ENCODE assay signal across 8 cellular contexts in genomic region chr7:151519045-151519764, GRCh38. TPM values are rescaled to one million over a fixed set of nuclear protein-coding genes. Genes with fewer than 3 reads are reported as not detected.
DNase-seq lines count a peak whose midpoint lies in the region; ATAC-seq, FAIRE-seq and TF ChIP-seq lines count a peak whose summit lies in the region.
"Not testable (repeated sequence)": the region's sequence is repeated elsewhere in the genome, so short reads cannot be mapped to it uniquely, and the experiment has no call there.

No MANE protein-coding gene starts in this region.

- not testable (repeated sequence) for H3K18ac ChIP-seq in H1 (ENCODE audit: extremely low read depth, low read length)

- POLR2A ChIA-PET in H1 (lab: Charles Lee; ENCODE audit: partially characterized antibody) = interaction anchor here (0.6 to 6.3 kb wide), 9 partner anchors 13 to 272 kb away, joined by 3 to 42 read pairs (median 3); partner anchors contain the start of gene WDR86

- H3K36me3 ChIP-seq in OCI-LY3 (replicated peaks; ENCODE audit: low read depth, low read length) = peaks cover 12% of the 10 kb centered on the region
- not testable (repeated sequence) for H3K36me3 ChIP-seq in H1 (ENCODE audit: control insufficient read depth in 2 of 4, insufficient read depth in 4 of 4, low read length in 3 of 4); lung (ENCODE audit: control insufficient read depth in 2 of 2, insufficient read depth in 2 of 2, low read length in 2 of 2)

- not testable (repeated sequence) for H2BK15ac ChIP-seq in H1 (ENCODE audit: low read length)

- not testable (repeated sequence) for H4K91ac ChIP-seq in H1 (replicated peaks; ENCODE audit: insufficient read length, low read length)

- TF ChIP-seq POLR2A in H1 (IDR thresholded peaks at IDR 0.05; ENCODE audit: control extremely low read depth in 1 of 2, low read depth in 2 of 2, low read length in 2 of 2) = peak in 1 of 2 experiments; percentile 57; a peak in 2 of 3 replicates

- ATAC-seq in GM19035 (IDR thresholded peaks at IDR 0.05; ENCODE audit: unreplicated experiment) (peak; percentile 56), HG03066 (IDR thresholded peaks at IDR 0.05; ENCODE audit: low read depth, unreplicated experiment) (peak; percentile 38), lung (ENCODE audit: insufficient read depth, low FRiP score) (peak; percentile 79)

- not testable (repeated sequence) for H2AK5ac ChIP-seq in H1 (ENCODE audit: low read depth, low read length)

- H3K79me2 ChIP-seq in OCI-LY3 (ENCODE audit: low read length) (peaks cover 55% of the 10 kb centered on the region), H1 (ENCODE audit: control insufficient read depth in 1 of 2, insufficient read depth in 2 of 2, low read length in 2 of 2) (peaks cover 41 to 48% of the 10 kb centered on the region in 2 experiments)

- TF ChIP-seq CTCF in OCI-LY3 (IDR thresholded peaks at IDR 0.05; ENCODE audit: low read depth, low read length); H1 (IDR thresholded peaks at IDR 0.05; ENCODE audit: control extremely low read depth in 1 of 3, insufficient read depth in 1 of 3, low read depth in 1 of 3, low read length in 3 of 3); lung (IDR thresholded peaks at IDR 0.05; ENCODE audit: control extremely low read depth, extremely low read depth): not testable (repeated sequence)

- H2BK5ac ChIP-seq in H1 (ENCODE audit: low read depth, low read length) = not testable (repeated sequence)

- H3K79me1 ChIP-seq in H1 (ENCODE audit: low read depth, low read length) = not testable (repeated sequence)

- 0% methylated on average over 27 of the region's 113 CpGs; no CpG with 5 or more reads in 1 of the 2 experiments for WGBS in H1 (ENCODE audit: extremely low coverage in 1 of 2, insufficient coverage in 1 of 2, insufficient read length in 1 of 2, insufficient replicate concordance in 2 of 2, low coverage in 1 of 2, low lambda C conversion rate in 2 of 2, missing lambda C conversion rate in 1 of 2), 2 experiments
- WGBS in lung, 2 donors = 0 to 1% methylated on average over 62 to 109 of the region's 113 CpGs

- not testable (repeated sequence) for H3K4ac ChIP-seq in H1 (replicated peaks; ENCODE audit: insufficient read length, low read depth, low read length)

- CTCF ChIA-PET in H1 (lab: Charles Lee; ENCODE audit: partially characterized antibody) = not testable (repeated sequence)

- H2BK12ac ChIP-seq in H1 (ENCODE audit: low read depth, low read length) = not testable (repeated sequence)

- peak overlapping the region; percentile 89 for H3K9ac ChIP-seq in OCI-LY3 (ENCODE audit: low read length)
- peak overlapping the region; percentile 93 to 99 (median 97) for H3K9ac ChIP-seq in H1 (replicated peaks in 1 of 4; ENCODE audit: extremely low read depth in 1 of 4, low read depth in 3 of 4, low read length in 3 of 4)

- not testable (repeated sequence) for TF ChIP-seq EP300 in H1 (IDR thresholded peaks at IDR 0.05; ENCODE audit: borderline replicate concordance in 1 of 2, low read depth in 2 of 2, low read length in 2 of 2)

- H2BK120ac ChIP-seq in H1 (replicated peaks; ENCODE audit: low read depth, low read length) = not testable (repeated sequence)

- H3K23me2 ChIP-seq in H1 (ENCODE audit: low read depth, low read length) = peaks cover 11% of the 10 kb centered on the region

- not testable (repeated sequence) for FAIRE-seq in H1 (lab: Jason Lieb, UNC)

- peak overlapping the region; percentile 75 for H3K4me2 ChIP-seq in OCI-LY3 (ENCODE audit: low read length)
- peak overlapping the region; percentile 91 to 92 for H3K4me2 ChIP-seq in H1 (ENCODE audit: insufficient read depth in 1 of 2, low read depth in 2 of 2, low read length in 2 of 2)

- H3K4me1 ChIP-seq in OCI-LY3 (ENCODE audit: low read length) (peaks cover 13% of the 10 kb centered on the region), H1 (replicated peaks in 1 of 4; ENCODE audit: control insufficient read depth in 3 of 4, insufficient read depth in 4 of 4, low read length in 3 of 4) (peaks cover 2 to 14% (median 6%) of the 10 kb centered on the region in 4 experiments; a peak in 4 of 7 replicates), lung (ENCODE audit: control insufficient read depth in 2 of 2, insufficient read depth in 2 of 2, low read length in 2 of 2) (peaks cover 6 to 20% of the 10 kb centered on the region in 2 donors)

- H3K56ac ChIP-seq in H1 (replicated peaks; ENCODE audit: insufficient read length, low read depth, low read length) = not testable (repeated sequence)

- not testable (repeated sequence) for H3K14ac ChIP-seq in H1 (ENCODE audit: insufficient read length)

- H3K23ac ChIP-seq in H1 (ENCODE audit: insufficient read length) = not testable (repeated sequence)

- peak; percentile 36 for DNase-seq in AG08396 (ENCODE audit: low spot score)
- peak; percentile 42 for DNase-seq in activated T-cell treated with anti-CD3 and anti-CD28 coated beads for 4 hours
- peak in 1 of 2 experiments; percentile 64 for DNase-seq in H1 (ENCODE audit: low read depth in 1 of 2, low spot score in 2 of 2)
- peak; percentile 55 for DNase-seq in lung (ENCODE audit: low spot score)
- peak; percentile 59 for DNase-seq in stimulated activated CD4-positive, alpha-beta T cell treated with anti-CD3 and anti-CD28 coated beads, Interleukin-2, amount 100 ng/mL, for 4 hours (ENCODE audit: low read depth)

- H2BK20ac ChIP-seq in H1 (ENCODE audit: low read length) = not testable (repeated sequence)

- not testable (repeated sequence) for H2AFZ ChIP-seq in OCI-LY3 (ENCODE audit: low read depth, low read length); H1 (ENCODE audit: low read length)

- H3K27me3 ChIP-seq in OCI-LY3 (ENCODE audit: low read depth, low read length); H1 (replicated peaks in 1 of 4; ENCODE audit: control insufficient read depth in 3 of 4, extremely low read depth in 1 of 4, insufficient read depth in 3 of 4, low read length in 3 of 4); lung (ENCODE audit: control insufficient read depth, insufficient read depth): not testable (repeated sequence)

- H4K20me1 ChIP-seq in OCI-LY3 (ENCODE audit: insufficient read depth, low read length) (peaks cover 45% of the 10 kb centered on the region), H1 (replicated peaks in 1 of 2; ENCODE audit: control insufficient read depth in 1 of 2, insufficient read depth in 2 of 2, low read length in 2 of 2) (peaks cover 22 to 26% of the 10 kb centered on the region in 2 experiments)

- TF ChIP-seq RAD21 in H1 (IDR thresholded peaks at IDR 0.05 in 1 of 2, conservative IDR thresholded peaks at IDR 0.05 in 1 of 2; ENCODE audit: low read depth in 2 of 2, low read length in 2 of 2) = peak in 1 of 2 experiments; percentile 13; a peak in 1 of 4 replicates

- H3K9me3 ChIP-seq in OCI-LY3 (ENCODE audit: insufficient read depth, low read length); H1 (ENCODE audit: insufficient read depth in 2 of 2, low read depth in 1 of 2, low read length in 1 of 2); lung (ENCODE audit: control insufficient read depth in 2 of 2, insufficient read depth in 1 of 2, low read length in 1 of 2): not testable (repeated sequence)

- peak overlapping the region; percentile 98 for H3K4me3 ChIP-seq in OCI-LY3 (ENCODE audit: low read length)
- peak overlapping the region; percentile 96 to 98 (median 97) for H3K4me3 ChIP-seq in H1 (ENCODE audit: extremely low read depth in 1 of 4, insufficient read depth in 2 of 4, low read depth in 3 of 4, low read length in 4 of 4)
- H3K4me3 ChIP-seq in lung = peak overlapping the region; percentile 91

- H3K27ac ChIP-seq in OCI-LY3 (ENCODE audit: low read length) = peak overlapping the region; percentile 73
- H3K27ac ChIP-seq in H1 (ENCODE audit: low read depth, low read length) = peak overlapping the region; percentile 97
- peak overlapping the region; percentile 97 to 100 for H3K27ac ChIP-seq in lung (ENCODE audit: low read depth in 1 of 2, low read length in 1 of 2)

- peak overlapping the region; percentile 98 for H4K8ac ChIP-seq in H1 (ENCODE audit: extremely low read depth, insufficient read depth, low read length)

- H4K5ac ChIP-seq in H1 (ENCODE audit: insufficient read length, low read depth, low read length) = not testable (repeated sequence)

TF ChIP-seq in H1, 55 proteins besides CTCF, POLR2A, EP300 and RAD21:
- TF ChIP-seq PHF8 (conservative IDR thresholded peaks at IDR 0.05; ENCODE audit: low read depth, low read length) (peak; percentile 80), TBP (IDR thresholded peaks at IDR 0.05; ENCODE audit: low read depth, low read length) (peak; percentile 38; the same call in 1 of the 2 replicates), TAF1 (IDR thresholded peaks at IDR 0.05; ENCODE audit: low read depth, low read length) (peak; percentile 70; the same call in 1 of the 2 replicates), SIN3A (conservative IDR thresholded peaks at IDR 0.05 in 1 of 2, IDR thresholded peaks at IDR 0.05 in 1 of 2; ENCODE audit: low read depth in 1 of 2, low read length in 2 of 2) (peak in 1 of 2 experiments; percentile 51; a peak in 1 of 4 replicates), BACH1 (IDR thresholded peaks at IDR 0.05; ENCODE audit: low read length) (peak; percentile 7; the same call in 1 of the 2 replicates), POLR2AphosphoS5 (IDR thresholded peaks at IDR 0.05; ENCODE audit: low read depth, low read length) (peak; percentile 34; the same call in 1 of the 2 replicates)

RNA-seq across cellular contexts. Expression of gene RHEB, which starts 0.5 kb away (rescaled TPM):
- total RNA-seq in H1 (2021; fragmentation: NEBNext Ultra II Directional; extraction: Animal tissue kit (Norgen Biotek cat#: 25700)) = 119 and 132 TPM in 2 replicates
- polyA plus RNA-seq in H1 (2011; rRNA removed) (50.4 and 60.8 TPM in 2 replicates), lung (100 to 1,000 TPM in 1 of 2 donors, 10 to 100 TPM in 1; 85.6 to 117 TPM)
- polyA plus RNA-seq in H1 (2011; cell fraction: cytosol; rRNA removed) = 71.9 TPM
- polyA plus RNA-seq in H1 (2011; cell fraction: nucleus; rRNA removed) = 21.8 TPM
- 65.1 to 143 TPM (median 74.3 TPM) in 4 replicates for polyA plus RNA-seq in H1 (2012, experiment 1 of 2)
- polyA plus RNA-seq in H1 (2012, experiment 2 of 2) = 46.4 TPM
- polyA plus RNA-seq in H1 (2013, experiment 1 of 2) = 69.6 TPM
- 78.9 TPM for polyA plus RNA-seq in H1 (2013, experiment 2 of 2)
- polyA minus RNA-seq in H1 (2011; rRNA and poly(A)+ RNA removed) = 15.4 and 18.7 TPM in 2 replicates
- 37.4 TPM for polyA minus RNA-seq in H1 (2011; cell fraction: cytosol; rRNA and poly(A)+ RNA removed)
- polyA minus RNA-seq in H1 (2011; cell fraction: nucleus; rRNA and poly(A)+ RNA removed) = 26.2 TPM
- 10 to 100 TPM; 65.6 to 82.0 TPM for total RNA-seq in lung
